18 cellular contexts compared by ENCODE assay signal in the genomic region with DNA sequence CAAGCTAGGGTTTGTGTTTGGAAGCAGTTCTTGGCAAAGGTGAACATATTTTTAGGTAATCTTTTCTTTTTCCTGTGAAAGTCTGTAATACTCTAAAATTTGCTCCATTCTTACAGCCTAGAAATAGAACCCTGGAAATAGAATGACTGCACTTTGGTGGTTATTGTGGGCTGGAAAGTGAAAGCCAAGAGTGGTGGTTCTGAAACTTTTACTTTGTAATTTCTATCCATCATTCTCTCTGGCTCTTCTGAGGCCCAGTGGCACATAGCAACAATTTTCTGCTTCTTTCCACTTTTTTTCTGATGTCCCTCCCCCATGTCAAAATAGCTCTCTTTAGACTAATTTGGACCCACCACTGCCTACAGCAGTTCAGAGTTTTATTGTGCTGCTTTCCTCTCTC.
"Had no signal": no experiment of that assay in that cellular context is flagged by ENCODE, and none has a peak within 500 bp of the region (broad histone marks: within the 10 kb centered on the region; RNA-seq: fewer than 3 reads in every experiment).

No MANE protein-coding gene starts in this region.

- H3K9me3 ChIP-seq: gastroesophageal sphincter, spleen, suprapubic skin, transverse colon, uterus had no signal

- DNase-seq: activated CD4-positive, alpha-beta T cell treated with anti-CD3 and anti-CD28 coated beads, Interleukin-2, amount 50 U/mL, for 1 hour; activated gamma-delta T cell; amniotic stem cell; effector CD8-positive, alpha-beta T cell; occipital lobe; retina; spleen; stimulated activated CD8-positive, alpha-beta memory T cell treated with anti-CD3 and anti-CD28 coated beads, Interleukin-4, amount 100 ng/mL, for 48 hours; stimulated activated naive CD4-positive, alpha-beta T cell; T-helper 9 cell; transverse colon; uterus had no signal

- H3K9me3 Mint-ChIP-seq: activated naive CD4-positive, alpha-beta T cell treated with anti-CD3 and anti-CD28 coated beads, Interleukin-2, amount 50 U/mL, for 72 hours; activated T-cell treated with anti-CD3 and anti-CD28 coated beads, Interleukin-2, amount 50 U/mL, for 72 hours; memory B cell had no signal

- ATAC-seq: esophagus mucosa, gastroesophageal sphincter had no signal

- H3K36me3 Mint-ChIP-seq: activated naive CD4-positive, alpha-beta T cell treated with anti-CD3 and anti-CD28 coated beads, Interleukin-2, amount 50 U/mL, for 72 hours; memory B cell had no signal

- H3K4me3 Mint-ChIP-seq: activated T-cell treated with anti-CD3 and anti-CD28 coated beads, Interleukin-2, amount 50 U/mL, for 72 hours; memory B cell had no signal

- H3K27me3 ChIP-seq: gastroesophageal sphincter, suprapubic skin, transverse colon, uterus had no signal

- H3K36me3 ChIP-seq: gastroesophageal sphincter, spleen, suprapubic skin, transverse colon, uterus had no signal

- H3K27ac ChIP-seq: gastroesophageal sphincter, spleen, suprapubic skin, transverse colon, uterus had no signal

- H3K27ac Mint-ChIP-seq: activated naive CD4-positive, alpha-beta T cell treated with anti-CD3 and anti-CD28 coated beads, Interleukin-2, amount 50 U/mL, for 72 hours; activated T-cell treated with anti-CD3 and anti-CD28 coated beads, Interleukin-2, amount 50 U/mL, for 72 hours; memory B cell had no signal

- H3K4me1 Mint-ChIP-seq: memory B cell had no signal

- H3K4me3 ChIP-seq: gastroesophageal sphincter, spleen, suprapubic skin, transverse colon, uterus had no signal

- H3K4me1 ChIP-seq: gastroesophageal sphincter, spleen, suprapubic skin, transverse colon, uterus had no signal
